1 cellular context compared by ENCODE assay signal in the genomic region with DNA sequence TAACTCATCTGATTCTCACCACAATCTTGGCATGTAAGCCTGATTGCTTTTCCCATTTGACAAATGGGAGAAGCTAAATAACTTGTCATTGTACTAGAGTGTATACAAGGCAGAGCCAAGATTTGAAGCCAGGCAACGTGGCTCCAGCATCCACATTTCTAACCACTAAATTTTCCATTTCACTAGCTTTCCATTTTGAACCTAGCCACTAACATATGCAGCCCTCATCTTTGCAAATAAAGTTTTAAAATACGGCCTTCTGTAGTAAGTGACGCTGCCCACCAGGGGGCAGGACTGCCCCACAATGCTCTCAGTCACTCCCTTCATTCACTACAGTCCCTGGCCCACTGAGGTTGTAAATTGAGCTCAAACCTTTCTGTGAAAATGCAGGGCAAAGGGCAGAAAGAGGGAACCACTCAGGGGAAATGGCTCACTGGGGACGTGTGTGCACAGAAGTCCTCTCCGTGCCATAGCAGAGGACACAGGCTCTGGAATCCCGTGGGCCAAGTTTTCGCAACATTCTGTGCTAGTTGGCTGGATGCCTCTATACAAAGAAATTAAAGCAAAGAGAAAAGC.
TF ChIP-seq lines count a peak whose summit lies in the region.

No MANE protein-coding gene starts in this region.

TF ChIP-seq in H1, 55 proteins besides CTCF, POLR2A, EP300 and RAD21 (continued from another document):
- TF ChIP-seq, protein P1, sequence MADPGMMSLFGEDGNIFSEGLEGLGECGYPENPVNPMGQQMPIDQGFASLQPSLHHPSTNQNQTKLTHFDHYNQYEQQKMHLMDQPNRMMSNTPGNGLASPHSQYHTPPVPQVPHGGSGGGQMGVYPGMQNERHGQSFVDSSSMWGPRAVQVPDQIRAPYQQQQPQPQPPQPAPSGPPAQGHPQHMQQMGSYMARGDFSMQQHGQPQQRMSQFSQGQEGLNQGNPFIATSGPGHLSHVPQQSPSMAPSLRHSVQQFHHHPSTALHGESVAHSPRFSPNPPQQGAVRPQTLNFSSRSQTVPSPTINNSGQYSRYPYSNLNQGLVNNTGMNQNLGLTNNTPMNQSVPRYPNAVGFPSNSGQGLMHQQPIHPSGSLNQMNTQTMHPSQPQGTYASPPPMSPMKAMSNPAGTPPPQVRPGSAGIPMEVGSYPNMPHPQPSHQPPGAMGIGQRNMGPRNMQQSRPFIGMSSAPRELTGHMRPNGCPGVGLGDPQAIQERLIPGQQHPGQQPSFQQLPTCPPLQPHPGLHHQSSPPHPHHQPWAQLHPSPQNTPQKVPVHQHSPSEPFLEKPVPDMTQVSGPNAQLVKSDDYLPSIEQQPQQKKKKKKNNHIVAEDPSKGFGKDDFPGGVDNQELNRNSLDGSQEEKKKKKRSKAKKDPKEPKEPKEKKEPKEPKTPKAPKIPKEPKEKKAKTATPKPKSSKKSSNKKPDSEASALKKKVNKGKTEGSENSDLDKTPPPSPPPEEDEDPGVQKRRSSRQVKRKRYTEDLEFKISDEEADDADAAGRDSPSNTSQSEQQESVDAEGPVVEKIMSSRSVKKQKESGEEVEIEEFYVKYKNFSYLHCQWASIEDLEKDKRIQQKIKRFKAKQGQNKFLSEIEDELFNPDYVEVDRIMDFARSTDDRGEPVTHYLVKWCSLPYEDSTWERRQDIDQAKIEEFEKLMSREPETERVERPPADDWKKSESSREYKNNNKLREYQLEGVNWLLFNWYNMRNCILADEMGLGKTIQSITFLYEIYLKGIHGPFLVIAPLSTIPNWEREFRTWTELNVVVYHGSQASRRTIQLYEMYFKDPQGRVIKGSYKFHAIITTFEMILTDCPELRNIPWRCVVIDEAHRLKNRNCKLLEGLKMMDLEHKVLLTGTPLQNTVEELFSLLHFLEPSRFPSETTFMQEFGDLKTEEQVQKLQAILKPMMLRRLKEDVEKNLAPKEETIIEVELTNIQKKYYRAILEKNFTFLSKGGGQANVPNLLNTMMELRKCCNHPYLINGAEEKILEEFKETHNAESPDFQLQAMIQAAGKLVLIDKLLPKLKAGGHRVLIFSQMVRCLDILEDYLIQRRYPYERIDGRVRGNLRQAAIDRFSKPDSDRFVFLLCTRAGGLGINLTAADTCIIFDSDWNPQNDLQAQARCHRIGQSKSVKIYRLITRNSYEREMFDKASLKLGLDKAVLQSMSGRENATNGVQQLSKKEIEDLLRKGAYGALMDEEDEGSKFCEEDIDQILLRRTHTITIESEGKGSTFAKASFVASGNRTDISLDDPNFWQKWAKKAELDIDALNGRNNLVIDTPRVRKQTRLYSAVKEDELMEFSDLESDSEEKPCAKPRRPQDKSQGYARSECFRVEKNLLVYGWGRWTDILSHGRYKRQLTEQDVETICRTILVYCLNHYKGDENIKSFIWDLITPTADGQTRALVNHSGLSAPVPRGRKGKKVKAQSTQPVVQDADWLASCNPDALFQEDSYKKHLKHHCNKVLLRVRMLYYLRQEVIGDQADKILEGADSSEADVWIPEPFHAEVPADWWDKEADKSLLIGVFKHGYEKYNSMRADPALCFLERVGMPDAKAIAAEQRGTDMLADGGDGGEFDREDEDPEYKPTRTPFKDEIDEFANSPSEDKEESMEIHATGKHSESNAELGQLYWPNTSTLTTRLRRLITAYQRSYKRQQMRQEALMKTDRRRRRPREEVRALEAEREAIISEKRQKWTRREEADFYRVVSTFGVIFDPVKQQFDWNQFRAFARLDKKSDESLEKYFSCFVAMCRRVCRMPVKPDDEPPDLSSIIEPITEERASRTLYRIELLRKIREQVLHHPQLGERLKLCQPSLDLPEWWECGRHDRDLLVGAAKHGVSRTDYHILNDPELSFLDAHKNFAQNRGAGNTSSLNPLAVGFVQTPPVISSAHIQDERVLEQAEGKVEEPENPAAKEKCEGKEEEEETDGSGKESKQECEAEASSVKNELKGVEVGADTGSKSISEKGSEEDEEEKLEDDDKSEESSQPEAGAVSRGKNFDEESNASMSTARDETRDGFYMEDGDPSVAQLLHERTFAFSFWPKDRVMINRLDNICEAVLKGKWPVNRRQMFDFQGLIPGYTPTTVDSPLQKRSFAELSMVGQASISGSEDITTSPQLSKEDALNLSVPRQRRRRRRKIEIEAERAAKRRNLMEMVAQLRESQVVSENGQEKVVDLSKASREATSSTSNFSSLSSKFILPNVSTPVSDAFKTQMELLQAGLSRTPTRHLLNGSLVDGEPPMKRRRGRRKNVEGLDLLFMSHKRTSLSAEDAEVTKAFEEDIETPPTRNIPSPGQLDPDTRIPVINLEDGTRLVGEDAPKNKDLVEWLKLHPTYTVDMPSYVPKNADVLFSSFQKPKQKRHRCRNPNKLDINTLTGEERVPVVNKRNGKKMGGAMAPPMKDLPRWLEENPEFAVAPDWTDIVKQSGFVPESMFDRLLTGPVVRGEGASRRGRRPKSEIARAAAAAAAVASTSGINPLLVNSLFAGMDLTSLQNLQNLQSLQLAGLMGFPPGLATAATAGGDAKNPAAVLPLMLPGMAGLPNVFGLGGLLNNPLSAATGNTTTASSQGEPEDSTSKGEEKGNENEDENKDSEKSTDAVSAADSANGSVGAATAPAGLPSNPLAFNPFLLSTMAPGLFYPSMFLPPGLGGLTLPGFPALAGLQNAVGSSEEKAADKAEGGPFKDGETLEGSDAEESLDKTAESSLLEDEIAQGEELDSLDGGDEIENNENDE (IDR thresholded peaks at IDR 0.05; ENCODE audit: insufficient replicate concordance, low read length) = no peak
- TF ChIP-seq KDM4A (IDR thresholded peaks at IDR 0.05; ENCODE audit: low read depth, low read length, severe bottlenecking) = no peak
- no peak for TF ChIP-seq SIX5 (IDR thresholded peaks at IDR 0.05; ENCODE audit: low read depth, low read length)
- no peak for TF ChIP-seq BRCA1 (IDR thresholded peaks at IDR 0.05; ENCODE audit: low read depth, low read length)
- TF ChIP-seq, protein P2, sequence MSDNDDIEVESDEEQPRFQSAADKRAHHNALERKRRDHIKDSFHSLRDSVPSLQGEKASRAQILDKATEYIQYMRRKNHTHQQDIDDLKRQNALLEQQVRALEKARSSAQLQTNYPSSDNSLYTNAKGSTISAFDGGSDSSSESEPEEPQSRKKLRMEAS (IDR thresholded peaks at IDR 0.05) = no peak
- no peak for TF ChIP-seq JUN (IDR thresholded peaks at IDR 0.05; ENCODE audit: low read depth, low read length)
- no peak for TF ChIP-seq BCL11A (IDR thresholded peaks at IDR 0.05; ENCODE audit: low read depth in 2 of 2, low read length in 2 of 2)
- TF ChIP-seq CBX5 (IDR thresholded peaks at IDR 0.05; ENCODE audit: low read depth, low read length) = no peak
- no peak for TF ChIP-seq KDM1A (IDR thresholded peaks at IDR 0.05; ENCODE audit: borderline replicate concordance, low read length)
